Comparison of ENCODE assay signal across 9 cellular contexts in the genomic region with DNA sequence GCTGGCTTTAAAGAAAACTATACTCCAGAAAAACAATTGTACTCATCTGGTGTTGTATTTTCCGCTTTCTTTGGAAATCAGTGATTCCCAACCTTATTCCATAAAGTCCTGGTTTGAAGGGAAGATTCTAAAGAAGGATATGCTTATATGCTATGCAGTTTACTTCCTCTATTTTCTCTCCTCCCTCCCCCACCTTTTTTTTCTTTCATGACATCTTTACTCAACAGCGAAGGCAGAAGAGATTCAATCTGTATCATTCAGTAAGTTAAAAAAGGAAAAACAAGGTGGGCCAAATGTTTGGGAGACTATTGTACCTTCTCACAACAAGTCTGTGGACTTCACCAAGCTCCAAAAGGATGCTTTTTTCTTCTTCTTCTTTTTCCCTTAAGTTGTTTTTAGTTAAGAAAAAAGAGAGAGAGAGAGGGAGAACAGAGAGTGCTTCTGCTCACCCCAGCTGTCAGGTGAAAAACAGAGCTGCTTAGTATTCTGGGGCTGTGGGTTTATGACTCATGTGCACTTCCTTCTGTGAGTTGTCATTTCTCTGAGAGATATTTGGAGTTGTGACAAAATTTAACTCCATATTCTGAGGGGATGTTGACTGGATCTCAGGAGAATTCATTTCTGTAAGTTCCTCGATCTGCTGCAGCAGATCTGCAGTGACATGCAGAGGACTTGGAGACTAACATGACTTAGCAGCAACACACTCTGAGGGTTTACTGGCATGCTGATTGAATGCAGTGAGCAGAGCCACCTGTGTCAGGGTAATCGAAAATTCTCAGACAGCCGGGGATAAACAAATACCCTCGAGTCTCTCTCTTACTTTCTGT.
DNase-seq lines count a peak whose midpoint lies in the region; ATAC-seq, FAIRE-seq and TF ChIP-seq lines count a peak whose summit lies in the region.
"Had no signal": no experiment of that assay in that cellular context is flagged by ENCODE, and none has a peak within 500 bp of the region (broad histone marks: within the 10 kb centered on the region; RNA-seq: fewer than 3 reads in every experiment).

No MANE protein-coding gene starts in this region.

- DNase-seq in GM12892 (ENCODE audit: insufficient read length) (no peak), NAMALWA (ENCODE audit: low spot score) (peak; percentile 93), skeletal muscle cell (ENCODE audit: low read depth) (peak; percentile 59), NCI-H2227 treated with DMSO at 0.1 percent for 48 hours (lab: John Stamatoyannopoulos, UW) (no peak), DMS114 treated with DMSO at 0.1 percent for 48 hours (lab: John Stamatoyannopoulos, UW; ENCODE audit: unreplicated experiment) (no peak)
- peak; percentile 23 to 31 for DNase-seq in activated CD4-positive, alpha-beta T cell treated with anti-CD3 and anti-CD28 coated beads, Interleukin-2, amount 50 U/mL, for 4 hours

- ATAC-seq in HG02571 (IDR thresholded peaks at IDR 0.05; ENCODE audit: unreplicated experiment) (peak; percentile 84), esophagus mucosa (peak; percentile 75)

- peak overlapping the region; percentile 2 for H3K4me3 ChIP-seq in skeletal muscle cell (ENCODE audit: low read depth, low read length)

- no peak for TF ChIP-seq POLR2A in GM12892 (IDR thresholded peaks at IDR 0.05; ENCODE audit: low read depth, low read length)

- peak; percentile 96 for FAIRE-seq in GM12892 (lab: Jason Lieb, UNC)
- FAIRE-seq: TTC549 had no signal

Comparison
In these comparisons a context has a peak if more than half of its experiments do, and no peak if none do; other contexts are left out.
1. DNase-seq: peak in NAMALWA (single experiment), activated CD4-positive, alpha-beta T cell treated with anti-CD3 and anti-CD28 coated beads, Interleukin-2, amount 50 U/mL, for 4 hours (2 of 2) and skeletal muscle cell (single experiment); none in GM12892 (single experiment), NCI-H2227 treated with DMSO at 0.1 percent for 48 hours (single experiment) and DMS114 treated with DMSO at 0.1 percent for 48 hours (single experiment).